In the genomic region with DNA sequence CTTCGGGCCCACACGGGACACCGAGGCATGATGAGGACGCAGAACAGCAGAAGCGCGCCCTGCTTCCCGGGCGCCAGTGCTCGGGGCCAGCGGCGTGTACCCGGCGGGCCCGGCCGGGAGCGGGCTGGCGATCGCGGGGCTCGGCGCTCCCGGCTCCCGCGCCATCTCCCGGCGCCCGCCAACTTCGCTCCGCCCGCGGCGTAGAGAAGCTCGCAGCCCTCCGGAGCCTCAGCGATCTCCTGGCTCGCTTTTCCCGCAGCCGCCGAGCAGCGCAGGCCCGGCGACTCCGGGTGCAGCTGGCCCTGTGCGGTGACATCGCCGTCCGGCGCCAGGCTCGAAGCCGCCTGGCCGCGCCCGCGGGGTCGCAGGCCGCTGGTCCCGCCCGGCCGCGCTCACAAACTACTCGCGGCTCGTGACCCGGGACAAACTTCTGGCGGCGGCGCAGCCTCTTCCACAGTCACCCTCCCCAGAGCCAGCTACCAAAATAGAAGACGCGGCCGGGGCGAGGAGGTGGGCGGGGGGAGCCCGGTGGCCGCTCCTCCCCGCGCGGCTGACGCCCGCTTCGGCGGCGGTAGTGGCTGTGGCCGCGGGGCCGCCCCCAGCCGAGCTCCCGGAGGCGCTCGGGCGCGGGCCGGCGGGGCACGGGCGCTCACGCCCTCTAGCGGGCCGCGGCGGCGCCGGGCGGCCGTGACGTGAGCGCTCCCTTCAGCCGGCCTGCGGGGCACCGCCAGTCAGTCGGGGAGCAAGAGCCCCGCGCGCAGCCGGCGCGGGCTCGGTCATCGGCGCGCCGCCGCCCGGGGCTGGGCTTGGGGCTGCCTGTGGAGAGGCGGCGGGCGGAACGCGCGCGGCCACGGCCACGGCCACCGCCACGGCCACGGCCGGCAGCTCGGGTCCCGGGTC, we compare ENCODE assay signal across 8 cellular contexts. TPM values are rescaled to one million over a fixed set of nuclear protein-coding genes. Genes with fewer than 3 reads are reported as not detected.
DNase-seq lines count a peak whose midpoint lies in the region; ATAC-seq and TF ChIP-seq lines count a peak whose summit lies in the region.

Gene PTPRM (plus strand): TSS at position 730 of the 900 bp plus-strand sequence. CDS start 503 bp downstream, outside the sequence.

- no peaks in the 10 kb centered on the region for H3K36me3 ChIP-seq in RWPE2 (ENCODE audit: low read depth)
- no peaks in the 10 kb centered on the region for H3K36me3 ChIP-seq in osteoblast (ENCODE audit: insufficient read depth, low read length)

- peak; percentile 78 for ATAC-seq in GM19468 (IDR thresholded peaks at IDR 0.05; ENCODE audit: extremely low read depth, unreplicated experiment)
- ATAC-seq in HG03521 (IDR thresholded peaks at IDR 0.05; ENCODE audit: unreplicated experiment): peak; percentile 86
- ATAC-seq in RWPE2 (ENCODE audit: low read depth): peak; percentile 76

- H3K79me2 ChIP-seq in osteoblast (ENCODE audit: insufficient read depth, low read length): peaks cover 34% of the 10 kb centered on the region

- peak; percentile 92 for TF ChIP-seq CTCF in RWPE2 (IDR thresholded peaks at IDR 0.05; ENCODE audit: poor library complexity, severe bottlenecking)
- TF ChIP-seq CTCF in osteoblast (IDR thresholded peaks at IDR 0.05; ENCODE audit: extremely low read depth, low read depth, low read length): peak; percentile 10

- no peaks in the 10 kb centered on the region for H4K20me1 ChIP-seq in osteoblast (ENCODE audit: insufficient read depth, low read length)

- no peaks in the 10 kb centered on the region for H3K9me3 ChIP-seq in RWPE2 (ENCODE audit: severe bottlenecking)
- no peaks in the 10 kb centered on the region for H3K9me3 ChIP-seq in osteoblast (ENCODE audit: low read depth, low read length)

- peak within 1 kb of the TSS; percentile 46 for H3K27ac ChIP-seq in RWPE2 (ENCODE audit: poor library complexity, severe bottlenecking)
- peak within 1 kb of the TSS; percentile 56 for H3K27ac ChIP-seq in angular gyrus (ENCODE audit: low read depth, low read length)
- peak within 1 kb of the TSS; percentile 80 for H3K27ac ChIP-seq in osteoblast (ENCODE audit: low read depth, low read length)

- H3K27me3 ChIP-seq in RWPE2 (ENCODE audit: insufficient read depth, poor library complexity, severe bottlenecking) (no peaks in the 10 kb centered on the region), osteoblast (ENCODE audit: insufficient read depth, low read length) (no peaks in the 10 kb centered on the region)

- intact Hi-C loops in cardiac septum (cut with DNase I): loop anchor here (1.0 to 5.0 kb wide), 4 partner anchors 40 to 295 kb away; no protein-coding TSS in a partner anchor

- H3K4me3 ChIP-seq in RWPE2 (ENCODE audit: severe bottlenecking): peak within 1 kb of the TSS; percentile 99
- peak within 1 kb of the TSS; percentile 89 for H3K4me3 ChIP-seq in osteoblast (ENCODE audit: insufficient read depth, low read length)

- peak within 1 kb of the TSS; percentile 96 for H3K4me2 ChIP-seq in osteoblast (ENCODE audit: insufficient read depth, low read length)

- H2AFZ ChIP-seq in osteoblast (ENCODE audit: low read length): peak within 1 kb of the TSS; percentile 88

- DNase-seq in COLO668 (lab: John Stamatoyannopoulos, UW; ENCODE audit: unreplicated experiment) (peak; percentile 88), RWPE2 (ENCODE audit: low spot score) (peak; percentile 69), cardiac septum (ENCODE audit: low spot score) (peak; percentile 94), osteoblast (ENCODE audit: insufficient read length, low spot score, missing footprints) (peak; percentile 99), ureter (ENCODE audit: low spot score) (peak; percentile 89)

- H3K4me1 ChIP-seq in RWPE2 (ENCODE audit: insufficient read depth, poor library complexity, severe bottlenecking) (no peaks in the 10 kb centered on the region), osteoblast (ENCODE audit: insufficient read depth, low read length) (peaks cover 18% of the 10 kb centered on the region)

RNA-seq across cellular contexts. Expression of gene PTPRM, which starts in this region (rescaled TPM):
- 132 TPM for total RNA-seq in cardiac septum
- 84.7 and 89.3 TPM in 2 replicates for total RNA-seq in osteoblast
- total RNA-seq in ureter: 148 TPM

Comparison
In these comparisons a context has a peak if more than half of its experiments do, and no peak if none do; other contexts are left out.
1. Peak in every context shown above with its lines: DNase-seq, ATAC-seq, H3K4me3 ChIP-seq and H3K27ac ChIP-seq.